ENCODE assay signal across 14 cellular contexts in the genomic region with DNA sequence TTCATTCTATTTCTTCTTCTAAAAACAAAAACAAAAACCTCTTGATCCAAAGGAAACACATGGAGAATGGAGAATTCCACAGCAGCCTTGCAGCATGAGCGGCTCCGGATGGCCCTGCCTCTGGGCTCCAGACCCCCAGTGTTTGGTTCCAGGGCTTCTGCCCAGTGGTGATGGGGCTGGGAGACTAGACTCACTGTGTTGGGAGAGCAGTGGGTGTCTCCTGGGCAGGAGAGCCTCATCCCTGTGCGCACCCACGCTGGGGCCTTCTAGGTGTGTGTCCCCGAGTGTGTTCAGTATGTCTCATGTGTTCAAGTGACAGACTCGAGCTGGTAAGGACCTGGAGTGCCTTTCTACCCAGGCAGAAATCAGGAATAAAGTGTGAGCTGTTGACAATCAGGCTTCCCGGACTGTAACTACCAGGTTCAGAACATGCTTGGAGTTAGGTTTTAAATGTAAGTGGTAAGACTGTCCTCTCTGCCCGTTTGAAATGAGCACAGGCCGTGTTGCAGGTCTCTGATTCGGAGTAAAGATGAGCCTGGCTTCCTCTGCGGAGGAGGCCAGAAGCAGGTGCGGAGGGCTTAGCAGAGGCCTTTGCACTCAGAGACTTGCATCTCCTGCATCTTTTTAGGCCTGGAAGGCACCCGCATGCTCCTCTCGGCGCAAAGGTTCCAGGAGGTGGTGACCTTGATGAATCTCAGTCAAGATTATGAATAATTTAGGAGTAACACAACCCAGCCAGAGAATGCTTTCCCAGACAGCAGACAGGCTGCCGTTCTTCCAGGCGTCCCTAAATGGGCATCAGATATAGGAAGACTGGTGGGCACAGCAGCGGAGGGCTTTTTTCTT.
"Had no signal": no experiment of that assay in that cellular context is flagged by ENCODE, and none has a peak within 500 bp of the region (broad histone marks: within the 10 kb centered on the region; RNA-seq: fewer than 3 reads in every experiment).

No MANE protein-coding gene starts in this region.

- DNase-seq: cerebellar nuclear complex, foreskin keratinocyte, naive B cell had no signal

- H3K27me3 ChIP-seq: breast epithelium, right atrium auricular region had no signal

- H3K4me1 Mint-ChIP-seq: activated CD8-positive, alpha-beta memory T cell treated with anti-CD3 and anti-CD28 coated beads, Interleukin-2, amount 10 ng/mL, durations not matched to agents 7 days and 5 days had no signal

- H3K4me1 ChIP-seq: breast epithelium, foreskin keratinocyte, lower lobe of right lung, right atrium auricular region, transverse colon had no signal

- H3K4me3 ChIP-seq: breast epithelium, lower lobe of right lung, right atrium auricular region, skin epidermis, transverse colon had no signal

- H3K9me3 ChIP-seq: breast epithelium, lower lobe of right lung, right atrium auricular region, transverse colon had no signal

- H3K36me3 Mint-ChIP-seq: activated CD8-positive, alpha-beta memory T cell treated with anti-CD3 and anti-CD28 coated beads, Interleukin-2, amount 10 ng/mL, durations not matched to agents 7 days and 5 days; naive B cell had no signal

- H3K4me3 Mint-ChIP-seq: activated CD8-positive, alpha-beta memory T cell treated with anti-CD3 and anti-CD28 coated beads, Interleukin-2, amount 10 ng/mL, durations not matched to agents 7 days and 5 days; activated naive CD4-positive, alpha-beta T cell treated with anti-CD3 and anti-CD28 coated beads for 36 hours; activated naive CD8-positive, alpha-beta T cell treated with anti-CD3 and anti-CD28 coated beads, Interleukin-2, amount 50 U/mL, for 24 hours; naive B cell had no signal

- H3K27ac Mint-ChIP-seq: activated CD8-positive, alpha-beta memory T cell treated with anti-CD3 and anti-CD28 coated beads, Interleukin-2, amount 10 ng/mL, durations not matched to agents 7 days and 5 days; activated naive CD4-positive, alpha-beta T cell treated with anti-CD3 and anti-CD28 coated beads for 36 hours; activated naive CD8-positive, alpha-beta T cell treated with anti-CD3 and anti-CD28 coated beads, Interleukin-2, amount 50 U/mL, for 24 hours; activated T-helper 2 cell treated with anti-CD3 and anti-CD28 coated beads, Interferon-gamma antibody, Interleukin-2, Interleukin-4, amounts not matched to agents 10 μg/mL and 5 μg/mL and 100 μg/mL, durations not matched to agents 14 hours and 24 hours and 36 hours; naive B cell had no signal

- H3K9me3 Mint-ChIP-seq: activated naive CD4-positive, alpha-beta T cell treated with anti-CD3 and anti-CD28 coated beads for 36 hours; activated naive CD8-positive, alpha-beta T cell treated with anti-CD3 and anti-CD28 coated beads, Interleukin-2, amount 50 U/mL, for 24 hours; activated T-helper 2 cell treated with anti-CD3 and anti-CD28 coated beads, Interferon-gamma antibody, Interleukin-2, Interleukin-4, amounts not matched to agents 10 μg/mL and 5 μg/mL and 100 μg/mL, durations not matched to agents 14 hours and 24 hours and 36 hours; immature natural killer cell; naive B cell had no signal

- H3K36me3 ChIP-seq: breast epithelium, lower lobe of right lung, right atrium auricular region, transverse colon, WERI-Rb-1 had no signal

- H3K27ac ChIP-seq: breast epithelium, foreskin keratinocyte, lower lobe of right lung, right atrium auricular region, skin epidermis, transverse colon, WERI-Rb-1 had no signal
